Comparison of ENCODE assay signal across 10 cellular contexts in genomic region chr14:92473261-92473946, GRCh38. TPM values are rescaled to one million over a fixed set of nuclear protein-coding genes. Genes with fewer than 3 reads are reported as not detected.
DNase-seq lines count a peak whose midpoint lies in the region; ATAC-seq and TF ChIP-seq lines count a peak whose summit lies in the region.
"Had no signal": no experiment of that assay in that cellular context is flagged by ENCODE, and none has a peak within 500 bp of the region (broad histone marks: within the 10 kb centered on the region; RNA-seq: fewer than 3 reads in every experiment).

No MANE protein-coding gene starts in this region.

- DNase-seq in activated CD8-positive, alpha-beta memory T cell treated with anti-CD3 and anti-CD28 coated beads for 24 hours: peak; percentile 32
- no peak for DNase-seq in activated CD8-positive, alpha-beta memory T cell treated with anti-CD3 and anti-CD28 coated beads, Interleukin-2, amount 50 U/mL, for 4 hours
- DNase-seq in esophagus muscularis mucosa (ENCODE audit: extremely low spot score) (no peak), NCI-H524 (lab: John Stamatoyannopoulos, UW) (no peak)
- DNase-seq: 8988T, NCI-H2227 treated with DMSO at 0.1 percent for 48 hours had no signal

- ATAC-seq in HG02884 (IDR thresholded peaks at IDR 0.05; ENCODE audit: unreplicated experiment): no peak
- no peak for ATAC-seq in HG02610 (IDR thresholded peaks at IDR 0.05; ENCODE audit: unreplicated experiment)
- no peak for ATAC-seq in HG03457 (IDR thresholded peaks at IDR 0.05; ENCODE audit: unreplicated experiment)

- no peak for TF ChIP-seq CTCF in esophagus muscularis mucosa (IDR thresholded peaks at IDR 0.05)

- H3K27me3 ChIP-seq in esophagus muscularis mucosa: no peaks in the 10 kb centered on the region
- no peaks in the 10 kb centered on the region for H3K27me3 ChIP-seq in muscle layer of duodenum (ENCODE audit: low read depth, low read length)

- H3K9me3 ChIP-seq in esophagus muscularis mucosa (peaks cover 0 to 7% (median 0%) of the 10 kb centered on the region in 4 donors), muscle layer of duodenum (ENCODE audit: control insufficient read depth in 1 of 2, low read length in 2 of 2) (no peaks in the 10 kb centered on the region)

- peaks cover 0 to 15% (median 9%) of the 10 kb centered on the region in 4 donors for H3K4me1 ChIP-seq in esophagus muscularis mucosa
- peaks cover 0 to 4% of the 10 kb centered on the region in 2 donors for H3K4me1 ChIP-seq in muscle layer of duodenum (ENCODE audit: control insufficient read depth in 1 of 2, insufficient read depth in 2 of 2, low read length in 2 of 2)

- no peak for TF ChIP-seq EP300 in esophagus muscularis mucosa (IDR thresholded peaks at IDR 0.05)

- H3K36me3 ChIP-seq in esophagus muscularis mucosa: no peaks in the 10 kb centered on the region
- H3K36me3 ChIP-seq in muscle layer of duodenum (ENCODE audit: control insufficient read depth in 1 of 2, insufficient read depth in 2 of 2, low read length in 2 of 2): no peaks in the 10 kb centered on the region

- H3K4me3 ChIP-seq in esophagus muscularis mucosa: no peak overlapping the region
- H3K4me3 ChIP-seq in muscle layer of duodenum (ENCODE audit: low read depth in 1 of 2, low read length in 2 of 2): no peak overlapping the region

- no peak for TF ChIP-seq POLR2A in esophagus muscularis mucosa (IDR thresholded peaks at IDR 0.05; ENCODE audit: low read depth)

- intact Hi-C loops in esophagus muscularis mucosa (cut with DNase I): no loop called here

- H3K27ac ChIP-seq in esophagus muscularis mucosa (replicated peaks in 1 of 4) (peak overlapping the region; percentile 8 to 68 (median 40)), muscle layer of duodenum (ENCODE audit: low read length) (peak overlapping the region; percentile 10)

- 69% methylated on average over 8 of the region's 8 CpGs for WGBS in esophagus muscularis mucosa

RNA-seq across cellular contexts. Expression of gene RIN3, which starts 40.2 kb away (rescaled TPM):
- 10 to 100 TPM; 10.6 to 20.0 (median 13.1) TPM for total RNA-seq in esophagus muscularis mucosa
